Comparison of ENCODE assay signal across 8 cellular contexts in genomic region chr14:72518809-72519377, GRCh38.
DNase-seq lines count a peak whose midpoint lies in the region; ATAC-seq, FAIRE-seq and TF ChIP-seq lines count a peak whose summit lies in the region.

No MANE protein-coding gene starts in this region.

- H3K4me3 ChIP-seq in GM06990 (replicated peaks; ENCODE audit: low read depth, low read length) (peak overlapping the region; percentile 12; the same call in 1 of the 2 replicates), right lobe of liver (no peak overlapping the region)

- no peaks in the 10 kb centered on the region for H3K27me3 ChIP-seq in GM06990 (replicated peaks; ENCODE audit: control insufficient read depth, insufficient read depth, low read length)
- H3K27me3 ChIP-seq in right lobe of liver = no peaks in the 10 kb centered on the region

- no peak for TF ChIP-seq POLR2A in right lobe of liver (IDR thresholded peaks at IDR 0.05)

- H3K4me1 ChIP-seq in right lobe of liver = peaks cover 0 to 15% (median 4%) of the 10 kb centered on the region in 4 donors

- no peak overlapping the region for H3K27ac ChIP-seq in right lobe of liver

- ATAC-seq in GM21529 (IDR thresholded peaks at IDR 0.05; ENCODE audit: unreplicated experiment) = peak; percentile 66
- ATAC-seq in right lobe of liver = no peak

- intact Hi-C loops in right lobe of liver (cut with DNase I) = loop anchor here (5.0 kb wide), 1 partner anchor 388 kb away; no protein-coding TSS in a partner anchor

- FAIRE-seq in D721Med (lab: Jason Lieb, UNC) = no peak

- DNase-seq in GM06990 (ENCODE audit: extremely low read depth, insufficient read length) = peak; percentile 80
- DNase-seq in Kasumi-1 (lab: John Stamatoyannopoulos, UW) = peak; percentile 66 to 68
- DNase-seq in activated gamma-delta T cell treated with anti-CD3 and anti-CD28 coated beads, Interleukin-2, amount 50 U/mL, for 16 hours (ENCODE audit: low read depth) = peak; percentile 27
- no peak for DNase-seq in right lobe of liver
- DNase-seq in glomerular visceral epithelial cell (ENCODE audit: extremely low spot score) = no peak
- DNase-seq in D721Med (ENCODE audit: insufficient read length, low spot score) = no peak
- DNase-seq in hepatic stellate cell (ENCODE audit: low spot score) = no peak

- TF ChIP-seq CTCF in GM06990 (IDR thresholded peaks at IDR 0.05; ENCODE audit: insufficient read depth, low read length, poor library complexity, severe bottlenecking) (no peak), right lobe of liver (IDR thresholded peaks at IDR 0.05) (no peak), D721Med (IDR thresholded peaks at IDR 0.05; ENCODE audit: insufficient read depth, missing control alignments) (no peak)

- H3K36me3 ChIP-seq in GM06990 (ENCODE audit: control insufficient read depth, insufficient read depth, low read length) (no peaks in the 10 kb centered on the region; the same call in none of the 2 replicates), right lobe of liver (no peaks in the 10 kb centered on the region)

- WGBS in right lobe of liver (ENCODE audit: insufficient coverage, low coverage, low lambda C conversion rate, missing lambda C conversion rate) = 58% methylated on average over 3 of the region's 4 CpGs

- H3K9me3 ChIP-seq in right lobe of liver = no peaks in the 10 kb centered on the region

Comparison
In these comparisons a context has a peak if more than half of its experiments do, and no peak if none do; other contexts are left out.
1. DNase-seq: peak in GM06990 (single experiment), Kasumi-1 (2 of 2) and activated gamma-delta T cell treated with anti-CD3 and anti-CD28 coated beads, Interleukin-2, amount 50 U/mL, for 16 hours (single experiment); none in right lobe of liver (0 of 3), glomerular visceral epithelial cell (single experiment), D721Med (single experiment) and hepatic stellate cell (single experiment).